Comparison of ENCODE assay signal across 11 cellular contexts in genomic region chr6:126268087-126268486, GRCh38.
DNase-seq lines count a peak whose midpoint lies in the region; ATAC-seq and TF ChIP-seq lines count a peak whose summit lies in the region.
"Had no signal": no experiment of that assay in that cellular context is flagged by ENCODE, and none has a peak within 500 bp of the region (broad histone marks: within the 10 kb centered on the region; RNA-seq: fewer than 3 reads in every experiment).

No MANE protein-coding gene starts in this region.

- no peaks in the 10 kb centered on the region for H3K9me3 Mint-ChIP-seq in stimulated activated memory B cell treated with anti-CD40 and anti-IgM and Interleukin-4, amounts not matched to agents 10 μg/mL and 1 μg/mL and 100 μg/mL, for 72 hours
- H3K9me3 Mint-ChIP-seq: GM23338 had no signal

- no peak overlapping the region for H3K27ac Mint-ChIP-seq in stimulated activated memory B cell treated with anti-CD40 and anti-IgM and Interleukin-4, amounts not matched to agents 10 μg/mL and 1 μg/mL and 100 μg/mL, for 72 hours
- H3K27ac Mint-ChIP-seq: CD8-positive, alpha-beta memory T cell; GM23338 had no signal

- H3K4me1 Mint-ChIP-seq in stimulated activated memory B cell treated with anti-CD40 and anti-IgM and Interleukin-4, amounts not matched to agents 10 μg/mL and 1 μg/mL and 100 μg/mL, for 72 hours, result no peaks in the 10 kb centered on the region
- H3K4me1 Mint-ChIP-seq: CD8-positive, alpha-beta memory T cell; GM23338 had no signal

- DNase-seq in choroid plexus epithelial cell (ENCODE audit: low read depth), result peak; percentile 23
- no peak for DNase-seq in GDM1 (lab: John Stamatoyannopoulos, UW)
- DNase-seq in activated CD4-positive, alpha-beta T cell treated with anti-CD3 and anti-CD28 coated beads, Interleukin-2, amount 50 U/mL, for 1 hour, result no peak
- no peak for DNase-seq in activated naive CD4-positive, alpha-beta T cell (lab: John Stamatoyannopoulos, UW)
- DNase-seq: CD8-positive, alpha-beta memory T cell had no signal

- ATAC-seq in GM18505 (IDR thresholded peaks at IDR 0.05; ENCODE audit: unreplicated experiment) (peak; percentile 78), GM21515 (IDR thresholded peaks at IDR 0.05; ENCODE audit: unreplicated experiment) (peak; percentile 65), HG03159 (IDR thresholded peaks at IDR 0.05; ENCODE audit: unreplicated experiment) (peak; percentile 89)
- ATAC-seq in stimulated activated memory B cell treated with anti-CD40 and anti-IgM and Interleukin-4, amounts not matched to agents 10 μg/mL and 1 μg/mL and 100 μg/mL, for 72 hours, result no peak
- ATAC-seq: GM23338, Panc1 had no signal

- H3K4me3 ChIP-seq in choroid plexus epithelial cell (ENCODE audit: low read depth, low read length), result no peak overlapping the region
- H3K4me3 ChIP-seq: GM23338 had no signal

- H3K4me3 Mint-ChIP-seq in stimulated activated memory B cell treated with anti-CD40 and anti-IgM and Interleukin-4, amounts not matched to agents 10 μg/mL and 1 μg/mL and 100 μg/mL, for 72 hours, result no peak overlapping the region
- H3K4me3 Mint-ChIP-seq: CD8-positive, alpha-beta memory T cell; GM23338 had no signal

- H3K36me3 Mint-ChIP-seq in stimulated activated memory B cell treated with anti-CD40 and anti-IgM and Interleukin-4, amounts not matched to agents 10 μg/mL and 1 μg/mL and 100 μg/mL, for 72 hours, result peaks cover 1% of the 10 kb centered on the region

- TF ChIP-seq CTCF in choroid plexus epithelial cell (conservative IDR thresholded peaks at IDR 0.05; ENCODE audit: low read depth, low read length), result no peak

- H3K27me3 Mint-ChIP-seq in stimulated activated memory B cell treated with anti-CD40 and anti-IgM and Interleukin-4, amounts not matched to agents 10 μg/mL and 1 μg/mL and 100 μg/mL, for 72 hours, result no peaks in the 10 kb centered on the region
- H3K27me3 Mint-ChIP-seq: CD8-positive, alpha-beta memory T cell had no signal

- no peak for TF ChIP-seq POLR2A in GM18505 (IDR thresholded peaks at IDR 0.05; ENCODE audit: borderline replicate concordance, extremely low read depth, insufficient read depth, insufficient read length)
